8 cellular contexts compared by ENCODE assay signal in the genomic region with DNA sequence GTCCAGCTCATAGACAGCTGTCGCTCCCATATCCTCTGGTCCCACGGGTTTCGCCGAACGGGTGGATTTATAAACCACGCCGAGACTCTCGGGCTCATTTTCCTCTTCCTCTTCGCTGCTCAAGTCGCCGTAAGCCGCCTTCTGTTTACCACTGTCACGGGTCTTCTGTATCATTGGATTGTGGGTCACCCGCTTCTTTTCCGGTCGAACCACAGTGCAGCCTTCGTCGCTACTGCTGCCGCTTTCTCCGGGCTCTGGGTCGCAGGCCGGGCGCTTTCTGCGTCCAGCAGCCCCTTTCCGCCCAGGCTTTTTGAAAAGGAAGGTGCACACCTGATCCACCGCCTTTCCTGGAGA. TPM values are rescaled to one million over a fixed set of nuclear protein-coding genes. Genes with fewer than 3 reads are reported as not detected.
A peak's percentile ranks its signal among the peaks of the same experiment; 100 is the strongest.
DNase-seq lines count a peak whose midpoint lies in the region; ATAC-seq and TF ChIP-seq lines count a peak whose summit lies in the region.

No MANE protein-coding gene starts in this region.

- no peak overlapping the region for H3K18ac ChIP-seq in mesendoderm (ENCODE audit: low read length)

- peak; percentile 43 for ATAC-seq in GM18505 (IDR thresholded peaks at IDR 0.05; ENCODE audit: unreplicated experiment)
- peak; percentile 51 for ATAC-seq in GM23338
- peak; percentile 27 for ATAC-seq in aorta (ENCODE audit: low FRiP score)

- peak overlapping the region; percentile 80 for H3K9ac ChIP-seq in mesendoderm (ENCODE audit: low read length)

- TF ChIP-seq POLR2A in GM18505 (IDR thresholded peaks at IDR 0.05; ENCODE audit: borderline replicate concordance, extremely low read depth, insufficient read depth, insufficient read length) (no peak), NB4 (IDR thresholded peaks at IDR 0.05; ENCODE audit: extremely low read depth, insufficient read length) (no peak)

- H3F3A ChIP-seq in GM23338 (replicated peaks; ENCODE audit: low read depth) = no peaks in the 10 kb centered on the region

- H3K23ac ChIP-seq in mesendoderm (ENCODE audit: low read length) = no peak overlapping the region

- H3K36me3 Mint-ChIP-seq in GM23338 (ENCODE audit: low read depth) = peaks cover 4% of the 10 kb centered on the region

- no peaks in the 10 kb centered on the region for H3K79me1 ChIP-seq in mesendoderm (ENCODE audit: low read length)

- H3K27ac ChIP-seq in GM23338 (ENCODE audit: low read depth) (peak overlapping the region; percentile 92; the same call in 1 of the 2 replicates), cingulate gyrus (ENCODE audit: low read depth, low read length) (peak overlapping the region; percentile 83), mesendoderm (ENCODE audit: low read depth, low read length) (no peak overlapping the region), aorta (ENCODE audit: low read depth in 1 of 2, low read length in 2 of 2) (peak overlapping the region in 1 of 2 donors; percentile 79)

- H4K5ac ChIP-seq in mesendoderm (ENCODE audit: low read length) = no peak overlapping the region

- TF ChIP-seq CTCF in GM23338 (conservative IDR thresholded peaks at IDR 0.05; ENCODE audit: low read depth in 2 of 2) (no peak), NB4 (IDR thresholded peaks at IDR 0.05; ENCODE audit: low read depth, low read length) (no peak)

- peak overlapping the region; percentile 97 for H3K4me3 Mint-ChIP-seq in GM23338

- H2BK5ac ChIP-seq in mesendoderm (ENCODE audit: low read length) = no peak overlapping the region

- peaks cover 12% of the 10 kb centered on the region for H3K79me2 ChIP-seq in GM23338 (replicated peaks; ENCODE audit: insufficient read depth)
- H3K79me2 ChIP-seq in mesendoderm (ENCODE audit: control insufficient read depth, insufficient read depth, low read length) = no peaks in the 10 kb centered on the region

- no peaks in the 10 kb centered on the region for H3K9me2 ChIP-seq in GM23338 (ENCODE audit: insufficient read depth)

- peak overlapping the region; percentile 60 for H2AFZ ChIP-seq in GM23338

- intact Hi-C loops in aorta (cut with DNase I) = loop anchor here (2.0 to 10.0 kb wide), 5 partner anchors 18 to 406 kb away; a partner anchor contains a TSS

- no peak overlapping the region for H2BK15ac ChIP-seq in mesendoderm (replicated peaks; ENCODE audit: low read depth)

- no peaks in the 10 kb centered on the region; the same call in 2 of the 3 replicates for H3K9me3 Mint-ChIP-seq in GM23338

- H3K4me2 ChIP-seq in GM23338 (peak overlapping the region; percentile 89), mesendoderm (ENCODE audit: low read length) (peak overlapping the region; percentile 75)

- H3K4me1 Mint-ChIP-seq in GM23338 = no peaks in the 10 kb centered on the region

- H2AK5ac ChIP-seq in mesendoderm (ENCODE audit: low read length) = no peak overlapping the region

- H3K27ac Mint-ChIP-seq in GM23338 = peak overlapping the region; percentile 97

- H2BK120ac ChIP-seq in mesendoderm (ENCODE audit: low read depth, low read length) = no peak overlapping the region

- no peaks in the 10 kb centered on the region for H3K27me3 ChIP-seq in GM23338 (ENCODE audit: insufficient read depth)
- H3K27me3 ChIP-seq in mesendoderm (ENCODE audit: insufficient read depth, low read length, poor library complexity) = no peaks in the 10 kb centered on the region
- no peaks in the 10 kb centered on the region for H3K27me3 ChIP-seq in aorta (ENCODE audit: control insufficient read depth in 1 of 2, insufficient read depth in 2 of 2, low read length in 1 of 2)

- H3K4me1 ChIP-seq in GM23338 (ENCODE audit: insufficient read depth) (no peaks in the 10 kb centered on the region), mesendoderm (ENCODE audit: control insufficient read depth, low read depth, low read length) (no peaks in the 10 kb centered on the region), aorta (ENCODE audit: control insufficient read depth in 1 of 2, insufficient read depth in 2 of 2, low read length in 2 of 2) (no peaks in the 10 kb centered on the region)

- H3K36me3 ChIP-seq in GM23338 (ENCODE audit: insufficient read depth) = no peaks in the 10 kb centered on the region
- H3K36me3 ChIP-seq in mesendoderm (ENCODE audit: control insufficient read depth, insufficient read depth, low read length) = no peaks in the 10 kb centered on the region
- H3K36me3 ChIP-seq in aorta (ENCODE audit: control insufficient read depth in 1 of 2, insufficient read depth in 2 of 2, low read length in 1 of 2) = no peaks in the 10 kb centered on the region

- no peaks in the 10 kb centered on the region for H4K20me1 ChIP-seq in GM23338 (replicated peaks; ENCODE audit: insufficient read depth)

- H3K56ac ChIP-seq in mesendoderm (ENCODE audit: low read length) = peak overlapping the region; percentile 83

- H3K4ac ChIP-seq in mesendoderm (ENCODE audit: low read depth, low read length) = no peak overlapping the region

- WGBS in mesendoderm (ENCODE audit: extremely low coverage, insufficient coverage, low lambda C conversion rate) = no CpG with 5 or more reads among the region's 26 CpGs
- 1 to 30% methylated on average over 26 of the region's 26 CpGs for WGBS in aorta, 2 donors

- no peak overlapping the region for H4K8ac ChIP-seq in mesendoderm (ENCODE audit: low read depth, low read length)

- peaks cover 5% of the 10 kb centered on the region for H3K27me3 Mint-ChIP-seq in GM23338 (ENCODE audit: insufficient read depth, low read depth, poor library complexity)

- DNase-seq in GM23338 (ENCODE audit: low spot score) (no peak), NB4 (ENCODE audit: low read depth) (peak; percentile 59), mesendoderm (no peak), aorta (peak in 1 of 2 donors; percentile 51), COLO668 (lab: John Stamatoyannopoulos, UW; ENCODE audit: unreplicated experiment) (no peak), NOMO-1 treated with dmso at 0.1 percent for 144 hours (lab: John Stamatoyannopoulos, UW; ENCODE audit: unreplicated experiment) (no peak)

- H3K9me3 ChIP-seq in aorta (ENCODE audit: control insufficient read depth, low read length) = no peaks in the 10 kb centered on the region

- H3K4me3 ChIP-seq in GM23338 (peak overlapping the region; percentile 78), NB4 (ENCODE audit: low read depth, low read length) (peak overlapping the region; percentile 94), mesendoderm (ENCODE audit: low read length) (peak overlapping the region; percentile 72), aorta (ENCODE audit: low read length in 2 of 2) (peak overlapping the region; percentile 21 to 42)

TF ChIP-seq in GM23338, 12 proteins besides CTCF, POLR2A, EP300 and RAD21 (continues in another document):
- TF ChIP-seq ZNF114 (CRISPR knock-in tag; IDR thresholded peaks at IDR 0.05) (no peak), JUNB (IDR thresholded peaks at IDR 0.05; ENCODE audit: unreplicated experiment) (no peak), POLR2AphosphoS5 (IDR thresholded peaks at IDR 0.05; ENCODE audit: low read depth) (no peak), EZH2phosphoT487 (IDR thresholded peaks at IDR 0.05; ENCODE audit: unreplicated experiment) (no peak), STAT1 (IDR thresholded peaks at IDR 0.05; ENCODE audit: unreplicated experiment) (no peak), EZH2 (IDR thresholded peaks at IDR 0.05; ENCODE audit: low read depth, unreplicated experiment) (no peak)
- TF ChIP-seq, protein P1, sequence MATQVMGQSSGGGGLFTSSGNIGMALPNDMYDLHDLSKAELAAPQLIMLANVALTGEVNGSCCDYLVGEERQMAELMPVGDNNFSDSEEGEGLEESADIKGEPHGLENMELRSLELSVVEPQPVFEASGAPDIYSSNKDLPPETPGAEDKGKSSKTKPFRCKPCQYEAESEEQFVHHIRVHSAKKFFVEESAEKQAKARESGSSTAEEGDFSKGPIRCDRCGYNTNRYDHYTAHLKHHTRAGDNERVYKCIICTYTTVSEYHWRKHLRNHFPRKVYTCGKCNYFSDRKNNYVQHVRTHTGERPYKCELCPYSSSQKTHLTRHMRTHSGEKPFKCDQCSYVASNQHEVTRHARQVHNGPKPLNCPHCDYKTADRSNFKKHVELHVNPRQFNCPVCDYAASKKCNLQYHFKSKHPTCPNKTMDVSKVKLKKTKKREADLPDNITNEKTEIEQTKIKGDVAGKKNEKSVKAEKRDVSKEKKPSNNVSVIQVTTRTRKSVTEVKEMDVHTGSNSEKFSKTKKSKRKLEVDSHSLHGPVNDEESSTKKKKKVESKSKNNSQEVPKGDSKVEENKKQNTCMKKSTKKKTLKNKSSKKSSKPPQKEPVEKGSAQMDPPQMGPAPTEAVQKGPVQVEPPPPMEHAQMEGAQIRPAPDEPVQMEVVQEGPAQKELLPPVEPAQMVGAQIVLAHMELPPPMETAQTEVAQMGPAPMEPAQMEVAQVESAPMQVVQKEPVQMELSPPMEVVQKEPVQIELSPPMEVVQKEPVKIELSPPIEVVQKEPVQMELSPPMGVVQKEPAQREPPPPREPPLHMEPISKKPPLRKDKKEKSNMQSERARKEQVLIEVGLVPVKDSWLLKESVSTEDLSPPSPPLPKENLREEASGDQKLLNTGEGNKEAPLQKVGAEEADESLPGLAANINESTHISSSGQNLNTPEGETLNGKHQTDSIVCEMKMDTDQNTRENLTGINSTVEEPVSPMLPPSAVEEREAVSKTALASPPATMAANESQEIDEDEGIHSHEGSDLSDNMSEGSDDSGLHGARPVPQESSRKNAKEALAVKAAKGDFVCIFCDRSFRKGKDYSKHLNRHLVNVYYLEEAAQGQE (IDR thresholded peaks at IDR 0.05; ENCODE audit: unreplicated experiment) = no peak

RNA-seq across cellular contexts. Expression of a gene that starts 0.3 kb away (rescaled TPM):
- 10.2 and 10.9 TPM in 2 replicates for total RNA-seq in GM23338 (2014; rRNA removed; shearing (Covaris generic))
- 20.3 and 23.3 TPM in 2 replicates for polyA plus RNA-seq in GM23338 (2016; fragmentation: Nextera tagmentation; extraction: Ambion mirVana)
- polyA plus RNA-seq in mesendoderm (2013, experiment 1 of 2) = 11.9 TPM
- 11.3 TPM for polyA plus RNA-seq in mesendoderm (2013, experiment 2 of 2)
- total RNA-seq in aorta = 10 to 100 TPM in 1 of 2 donors, 1 to 10 TPM in 1; 9.6 to 10.1 TPM
- 10 to 100 TPM in 1 of 2 donors, 1 to 10 TPM in 1; 9.4 to 16.1 TPM for polyA plus RNA-seq in aorta

RNA-seq across cellular contexts. Expression of a gene that starts 0.4 kb away (rescaled TPM):
- 29.1 and 33.2 TPM in 2 replicates for total RNA-seq in GM23338 (2014; rRNA removed; shearing (Covaris generic))
- polyA plus RNA-seq in GM23338 (2016; fragmentation: Nextera tagmentation; extraction: Ambion mirVana) (415 and 457 TPM in 2 replicates), aorta (100 to 1,000 TPM; 119 to 187 TPM)
- 126 TPM for polyA plus RNA-seq in mesendoderm (2013, experiment 1 of 2)
- 126 TPM for polyA plus RNA-seq in mesendoderm (2013, experiment 2 of 2)
- total RNA-seq in aorta = 10 to 100 TPM; 53.8 to 64.4 TPM

RNA-seq across cellular contexts. Expression of a gene that starts 18.5 kb away (rescaled TPM):
- total RNA-seq in GM23338 (2014; rRNA removed; shearing (Covaris generic)) = 9.4 and 11.5 TPM in 2 replicates
- polyA plus RNA-seq in GM23338 (2016; fragmentation: Nextera tagmentation; extraction: Ambion mirVana) (52.8 and 62.0 TPM in 2 replicates), aorta (10 to 100 TPM; 14.4 to 20.7 TPM)
- 34.5 TPM for polyA plus RNA-seq in mesendoderm (2013, experiment 1 of 2)
- polyA plus RNA-seq in mesendoderm (2013, experiment 2 of 2) = 35.1 TPM
- total RNA-seq in aorta = 1 to 10 TPM; 6.7 to 9.5 TPM

RNA-seq across cellular contexts. Expression of a gene that starts 24.5 kb away (rescaled TPM):
- 2.5 TPM in 1 of 2 replicates, not detected in the other for total RNA-seq in GM23338 (2014; rRNA removed; shearing (Covaris generic))
- polyA plus RNA-seq in GM23338 (2016; fragmentation: Nextera tagmentation; extraction: Ambion mirVana) = 3.3 and 5.7 TPM in 2 replicates
- polyA plus RNA-seq in mesendoderm (2013, experiment 1 of 2) = 0.10 TPM
- not detected for polyA plus RNA-seq in mesendoderm (2013, experiment 2 of 2)
- not detected for total RNA-seq in aorta
- not detected for polyA plus RNA-seq in aorta

Comparison
In these comparisons a context has a peak if more than half of its experiments do, and no peak if none do; other contexts are left out.
1. H3K4me3 ChIP-seq: peak in every context shown above with its lines; median percentile 94 in NB4; 78 in GM23338; 72 in mesendoderm; 32 in aorta.